27 cellular contexts compared by ENCODE assay signal in the genomic region with DNA sequence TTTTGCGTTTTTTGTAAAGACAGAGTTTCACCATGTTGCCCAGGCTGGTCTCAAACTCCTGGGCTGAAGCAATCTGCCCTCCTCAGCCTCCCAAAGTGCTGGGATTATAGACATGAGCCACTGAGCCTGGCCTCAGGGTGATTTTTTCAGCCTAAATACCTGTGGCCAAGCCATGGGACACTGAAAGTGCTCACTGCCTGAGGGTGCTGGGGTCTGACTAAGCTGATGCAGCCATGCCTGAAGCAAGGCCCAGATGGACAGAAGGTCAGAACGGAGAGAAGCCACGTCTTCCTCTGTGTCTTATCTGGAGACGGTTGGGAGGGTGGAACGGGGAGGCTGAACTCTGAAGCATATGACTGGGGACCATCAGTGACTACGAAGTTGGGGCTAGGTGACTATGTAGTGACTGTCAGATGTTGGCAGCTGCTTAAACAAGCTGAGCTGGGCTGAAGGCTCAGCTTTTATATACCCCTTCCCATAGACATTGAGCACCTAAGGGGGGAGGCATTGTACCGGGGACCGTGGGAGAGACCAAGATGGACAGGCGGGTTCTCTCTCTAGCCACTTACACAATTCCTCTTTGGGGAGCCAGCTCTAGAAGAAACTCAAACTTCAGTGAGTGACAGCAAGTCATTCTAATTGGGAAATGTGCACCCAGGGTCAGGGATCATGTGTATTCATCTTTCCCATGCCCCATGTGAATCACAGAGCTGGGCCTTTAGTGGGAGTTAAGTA.
"Had no signal": no experiment of that assay in that cellular context is flagged by ENCODE, and none has a peak within 500 bp of the region (broad histone marks: within the 10 kb centered on the region; RNA-seq: fewer than 3 reads in every experiment).

No MANE protein-coding gene starts in this region.

- H3K4me1 ChIP-seq: spleen had no signal

- DNase-seq: cerebellar nuclear complex; effector memory CD8-positive, alpha-beta T cell; esophagus squamous epithelium; foreskin fibroblast; glutamatergic neuron; immature natural killer cell; left ventricle myocardium inferior; mucosa of descending colon; natural killer cell; ovary; spleen; stimulated activated CD4-positive, alpha-beta T cell treated with anti-CD3 and anti-CD28 coated beads, Interleukin-15, amount 100 ng/mL, for 24 hours; stimulated activated CD4-positive, alpha-beta T cell treated with anti-CD3 and anti-CD28 coated beads, Interleukin-1b, Interleukin-23, amount 100 ng/mL, for 48 hours; stimulated activated CD4-positive, alpha-beta T cell treated with anti-CD3 and anti-CD28 coated beads, Interleukin-4, amount 100 ng/mL, for 24 hours; substantia nigra; transverse colon had no signal

- H3K27ac Mint-ChIP-seq: dendritic cell treated with granulocyte-macrophage colony-stimulating factor and Interleukin-4, amounts not matched to agents 40 ng/mL and 50 ng/mL, for 4 days; effector memory CD8-positive, alpha-beta T cell; immature natural killer cell; natural killer cell; stimulated activated memory B cell treated with anti-CD40 and anti-IgM and Interleukin-4, amounts not matched to agents 10 μg/mL and 1 μg/mL and 100 μg/mL, for 72 hours; stimulated activated naive CD8-positive, alpha-beta T cell treated with anti-CD3 and anti-CD28 coated beads, Interleukin-15, Interleukin-2, amounts not matched to agents 100 ng/mL and 50 ng/mL, for 24 hours had no signal

- ATAC-seq: effector memory CD8-positive, alpha-beta T cell; gastroesophageal sphincter; mucosa of descending colon; natural killer cell; sciatic nerve; stimulated activated memory B cell treated with anti-CD40 and anti-IgM and Interleukin-4, amounts not matched to agents 10 μg/mL and 1 μg/mL and 100 μg/mL, for 72 hours had no signal

- FAIRE-seq: colon, keratinocyte had no signal

- H3K27ac ChIP-seq: esophagus squamous epithelium, gastroesophageal sphincter, left ventricle myocardium inferior, ovary, spleen, transverse colon had no signal

- H3K36me3 ChIP-seq: esophagus squamous epithelium, gastroesophageal sphincter, left ventricle myocardium inferior, ovary, prostate gland, spleen, thoracic aorta, transverse colon had no signal

- H3K4me1 Mint-ChIP-seq: immature natural killer cell; natural killer cell; neural crest cell; stimulated activated memory B cell treated with anti-CD40 and anti-IgM and Interleukin-4, amounts not matched to agents 10 μg/mL and 1 μg/mL and 100 μg/mL, for 72 hours had no signal

- H3K27me3 ChIP-seq: gastroesophageal sphincter, ovary, spleen, transverse colon had no signal

- H3K36me3 Mint-ChIP-seq: stimulated activated memory B cell treated with anti-CD40 and anti-IgM and Interleukin-4, amounts not matched to agents 10 μg/mL and 1 μg/mL and 100 μg/mL, for 72 hours had no signal

- H3K9me3 ChIP-seq: ovary, prostate gland had no signal

- H3K4me3 Mint-ChIP-seq: dendritic cell treated with granulocyte-macrophage colony-stimulating factor and Interleukin-4, amounts not matched to agents 40 ng/mL and 50 ng/mL, for 4 days; effector memory CD8-positive, alpha-beta T cell; immature natural killer cell; natural killer cell; neural crest cell; stimulated activated memory B cell treated with anti-CD40 and anti-IgM and Interleukin-4, amounts not matched to agents 10 μg/mL and 1 μg/mL and 100 μg/mL, for 72 hours; stimulated activated naive CD8-positive, alpha-beta T cell treated with anti-CD3 and anti-CD28 coated beads, Interleukin-15, Interleukin-2, amounts not matched to agents 100 ng/mL and 50 ng/mL, for 24 hours had no signal

- H3K4me3 ChIP-seq: esophagus squamous epithelium, gastroesophageal sphincter, left ventricle myocardium inferior, lung, mucosa of descending colon, ovary, prostate gland, spleen, thoracic aorta, transverse colon had no signal
